10 cellular contexts compared by ENCODE assay signal in the genomic region with DNA sequence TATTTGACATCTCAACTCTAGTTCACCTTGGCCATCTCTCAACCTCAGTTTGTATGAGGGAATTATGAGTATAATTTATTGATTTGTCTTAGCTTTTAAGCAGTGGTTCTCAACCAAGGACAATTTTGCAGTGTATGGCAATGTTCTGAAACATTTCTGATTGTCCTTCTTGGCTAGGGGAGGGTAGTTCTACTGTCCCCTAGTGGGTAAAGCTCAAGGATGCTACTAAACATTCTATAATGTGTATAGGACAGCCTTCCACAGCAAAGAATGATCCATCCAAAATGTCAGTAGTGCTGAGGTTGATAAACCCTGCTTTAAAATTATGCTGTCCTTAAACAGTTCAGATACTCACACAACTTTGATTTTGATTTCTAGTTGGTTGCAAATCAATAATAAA.
DNase-seq lines count a peak whose midpoint lies in the region; ATAC-seq and TF ChIP-seq lines count a peak whose summit lies in the region.
"Had no signal": no experiment of that assay in that cellular context is flagged by ENCODE, and none has a peak within 500 bp of the region (broad histone marks: within the 10 kb centered on the region; RNA-seq: fewer than 3 reads in every experiment).

No MANE protein-coding gene starts in this region.

- H3K27me3 ChIP-seq in GM06990 (replicated peaks; ENCODE audit: control insufficient read depth, insufficient read depth, low read length) = no peaks in the 10 kb centered on the region

- no peaks in the 10 kb centered on the region for H3K9me3 ChIP-seq in mucosa of descending colon

- H3K36me3 ChIP-seq in GM06990 (ENCODE audit: control insufficient read depth, insufficient read depth, low read length) = peaks cover 3% of the 10 kb centered on the region
- H3K36me3 ChIP-seq in mucosa of descending colon (ENCODE audit: low read depth) = no peaks in the 10 kb centered on the region

- in situ Hi-C loops in astrocyte of the spinal cord (cut with HindIII; ENCODE audit: low sequenced_read_pairs) = no loop called here

- no peaks in the 10 kb centered on the region for H3K27me3 Mint-ChIP-seq in natural killer cell treated with Interleukin-12 subunit alpha and Interleukin-12 subunit beta and Interleukin-15 and Interleukin-18, amount 100 ng/mL, for 72 hours
- no peaks in the 10 kb centered on the region for H3K27me3 Mint-ChIP-seq in stimulated activated memory B cell treated with anti-CD40 and anti-IgM and Interleukin-4, amounts not matched to agents 10 μg/mL and 1 μg/mL and 100 μg/mL, for 72 hours

- H3K36me3 Mint-ChIP-seq in natural killer cell treated with Interleukin-12 subunit alpha and Interleukin-12 subunit beta and Interleukin-15 and Interleukin-18, amount 100 ng/mL, for 72 hours = peaks cover 22% of the 10 kb centered on the region
- H3K36me3 Mint-ChIP-seq in stimulated activated memory B cell treated with anti-CD40 and anti-IgM and Interleukin-4, amounts not matched to agents 10 μg/mL and 1 μg/mL and 100 μg/mL, for 72 hours = peaks cover 87% of the 10 kb centered on the region

- ATAC-seq in mucosa of descending colon = peak; percentile 34
- no peak for ATAC-seq in natural killer cell treated with Interleukin-12 subunit alpha and Interleukin-12 subunit beta and Interleukin-15 and Interleukin-18, amount 100 ng/mL, for 72 hours
- no peak for ATAC-seq in stimulated activated memory B cell treated with anti-CD40 and anti-IgM and Interleukin-4, amounts not matched to agents 10 μg/mL and 1 μg/mL and 100 μg/mL, for 72 hours

- H3K4me3 Mint-ChIP-seq in natural killer cell treated with Interleukin-12 subunit alpha and Interleukin-12 subunit beta and Interleukin-15 and Interleukin-18, amount 100 ng/mL, for 72 hours = no peak overlapping the region
- H3K4me3 Mint-ChIP-seq in stimulated activated memory B cell treated with anti-CD40 and anti-IgM and Interleukin-4, amounts not matched to agents 10 μg/mL and 1 μg/mL and 100 μg/mL, for 72 hours = no peak overlapping the region

- H3K9me3 Mint-ChIP-seq in natural killer cell treated with Interleukin-12 subunit alpha and Interleukin-12 subunit beta and Interleukin-15 and Interleukin-18, amount 100 ng/mL, for 72 hours = no peaks in the 10 kb centered on the region
- peaks cover 3% of the 10 kb centered on the region for H3K9me3 Mint-ChIP-seq in stimulated activated memory B cell treated with anti-CD40 and anti-IgM and Interleukin-4, amounts not matched to agents 10 μg/mL and 1 μg/mL and 100 μg/mL, for 72 hours

- DNase-seq in GM06990 (ENCODE audit: extremely low read depth, insufficient read length) (no peak), Kasumi-1 (lab: John Stamatoyannopoulos, UW) (peak; percentile 38 to 59), astrocyte of the spinal cord (ENCODE audit: low read depth, low spot score) (no peak), mucosa of descending colon (no peak), inferior parietal cortex (ENCODE audit: extremely low spot score) (no peak)
- DNase-seq in natural killer cell treated with Interleukin-12 subunit alpha and Interleukin-12 subunit beta and Interleukin-15 and Interleukin-18, amount 100 ng/mL, for 72 hours (ENCODE audit: low spot score) = no peak
- DNase-seq in stimulated activated CD4-positive, alpha-beta T cell treated with anti-CD3 and anti-CD28 coated beads, Interleukin-1b, Interleukin-23, amount 100 ng/mL, for 48 hours = no peak
- DNase-seq: central memory CD4-positive, alpha-beta T cell; stimulated activated CD4-positive, alpha-beta T cell treated with anti-CD3 and anti-CD28 coated beads, Interleukin-2, amount 100 ng/mL, for 48 hours had no signal

- H3K4me1 ChIP-seq in mucosa of descending colon (ENCODE audit: low read depth) = no peaks in the 10 kb centered on the region

- TF ChIP-seq CTCF in GM06990 (IDR thresholded peaks at IDR 0.05; ENCODE audit: insufficient read depth, low read length, poor library complexity, severe bottlenecking) (peak; percentile 32), astrocyte of the spinal cord (IDR thresholded peaks at IDR 0.05; ENCODE audit: low read depth, low read length) (peak; percentile 48), mucosa of descending colon (IDR thresholded peaks at IDR 0.05) (no peak)

- no peak overlapping the region for H3K27ac Mint-ChIP-seq in natural killer cell treated with Interleukin-12 subunit alpha and Interleukin-12 subunit beta and Interleukin-15 and Interleukin-18, amount 100 ng/mL, for 72 hours
- H3K27ac Mint-ChIP-seq in stimulated activated memory B cell treated with anti-CD40 and anti-IgM and Interleukin-4, amounts not matched to agents 10 μg/mL and 1 μg/mL and 100 μg/mL, for 72 hours = no peak overlapping the region

- H3K4me3 ChIP-seq in GM06990 (replicated peaks; ENCODE audit: low read depth, low read length) = no peak overlapping the region
- no peak overlapping the region for H3K4me3 ChIP-seq in astrocyte of the spinal cord (ENCODE audit: low read depth, low read length)
- no peak overlapping the region for H3K4me3 ChIP-seq in mucosa of descending colon

- intact Hi-C loops in mucosa of descending colon (cut with DNase I, micrococcal nuclease) = no loop called here

- H3K4me1 Mint-ChIP-seq in natural killer cell treated with Interleukin-12 subunit alpha and Interleukin-12 subunit beta and Interleukin-15 and Interleukin-18, amount 100 ng/mL, for 72 hours (ENCODE audit: low read depth in 2 of 2) = no peaks in the 10 kb centered on the region
- H3K4me1 Mint-ChIP-seq in stimulated activated memory B cell treated with anti-CD40 and anti-IgM and Interleukin-4, amounts not matched to agents 10 μg/mL and 1 μg/mL and 100 μg/mL, for 72 hours = no peaks in the 10 kb centered on the region

Comparison
In these comparisons a context has a peak if more than half of its experiments do, and no peak if none do; other contexts are left out.
1. DNase-seq: peak in Kasumi-1 (2 of 2); none in GM06990 (single experiment), astrocyte of the spinal cord (single experiment), mucosa of descending colon (0 of 3), natural killer cell treated with Interleukin-12 subunit alpha and Interleukin-12 subunit beta and Interleukin-15 and Interleukin-18, amount 100 ng/mL, for 72 hours (single experiment), inferior parietal cortex (single experiment) and stimulated activated CD4-positive, alpha-beta T cell treated with anti-CD3 and anti-CD28 coated beads, Interleukin-1b, Interleukin-23, amount 100 ng/mL, for 48 hours (single experiment).